8 cellular contexts compared by ENCODE assay signal in the genomic region with DNA sequence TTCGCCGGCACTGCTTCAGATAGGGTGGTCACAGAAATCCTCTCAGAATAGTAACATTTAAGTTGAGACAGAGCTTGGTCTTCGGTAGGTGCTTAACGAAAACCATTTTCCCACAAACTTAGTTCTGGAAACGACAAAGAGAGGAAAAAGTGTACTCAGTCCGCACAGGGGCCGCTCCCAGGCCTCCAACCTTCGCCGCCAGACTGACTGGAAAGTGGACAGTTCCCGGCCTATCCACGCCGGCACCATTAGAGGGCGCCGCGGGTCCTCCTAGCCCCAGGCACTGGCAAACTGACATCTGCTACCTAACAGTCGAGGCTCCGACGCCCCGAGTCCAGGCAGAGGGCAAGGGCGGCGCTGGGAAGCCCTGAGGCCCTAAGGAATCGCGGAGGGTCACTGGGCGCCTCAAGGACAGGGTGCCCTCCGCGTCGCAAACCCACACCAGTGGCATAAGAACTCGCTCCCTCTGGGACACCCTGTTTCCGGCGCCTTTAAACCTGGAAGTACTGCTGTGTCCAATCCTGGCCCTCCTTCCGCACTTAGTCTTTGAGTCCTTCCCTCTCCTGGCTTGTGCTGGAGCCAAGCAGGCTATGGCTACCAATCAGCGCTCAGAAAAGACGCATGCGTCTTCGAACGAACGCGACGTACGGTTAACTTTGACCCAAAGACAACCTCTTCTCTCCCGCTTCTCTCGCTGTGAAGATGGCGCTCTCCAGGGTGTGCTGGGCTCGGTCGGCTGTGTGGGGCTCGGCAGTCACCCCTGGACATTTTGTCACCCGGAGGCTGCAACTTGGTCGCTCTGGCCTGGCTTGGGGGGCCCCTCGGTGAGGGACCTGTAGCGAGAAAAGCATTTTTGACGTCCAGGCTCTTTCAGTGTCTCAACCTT. TPM values are rescaled to one million over a fixed set of nuclear protein-coding genes. Genes with fewer than 3 reads are reported as not detected.
DNase-seq lines count a peak whose midpoint lies in the region; ATAC-seq and TF ChIP-seq lines count a peak whose summit lies in the region.

A gene with protein sequence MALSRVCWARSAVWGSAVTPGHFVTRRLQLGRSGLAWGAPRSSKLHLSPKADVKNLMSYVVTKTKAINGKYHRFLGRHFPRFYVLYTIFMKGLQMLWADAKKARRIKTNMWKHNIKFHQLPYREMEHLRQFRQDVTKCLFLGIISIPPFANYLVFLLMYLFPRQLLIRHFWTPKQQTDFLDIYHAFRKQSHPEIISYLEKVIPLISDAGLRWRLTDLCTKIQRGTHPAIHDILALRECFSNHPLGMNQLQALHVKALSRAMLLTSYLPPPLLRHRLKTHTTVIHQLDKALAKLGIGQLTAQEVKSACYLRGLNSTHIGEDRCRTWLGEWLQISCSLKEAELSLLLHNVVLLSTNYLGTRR (plus strand): TSS at position 673 of the 886 bp plus-strand sequence. CDS start 30 bp downstream, at position 703.

- H3K27me3 ChIP-seq in breast epithelium (no peaks in the 10 kb centered on the region), iPS-20b (ENCODE audit: insufficient read depth, low read length) (no peaks in the 10 kb centered on the region)

- H3K9me3 ChIP-seq in breast epithelium, result no peaks in the 10 kb centered on the region
- H3K9me3 ChIP-seq in iPS-20b (ENCODE audit: insufficient read depth, low read depth, low read length), result no peaks in the 10 kb centered on the region

- DNase-seq in AG08395 (ENCODE audit: low spot score) (peak; percentile 98), NCI-H2196 treated with DMSO at 0.1 percent for 48 hours (lab: John Stamatoyannopoulos, UW; ENCODE audit: unreplicated experiment) (peak; percentile 97), breast epithelium (ENCODE audit: low spot score in 2 of 2) (peak; percentile 90 to 96)

- H3K4me1 ChIP-seq in breast epithelium, result peaks cover 5 to 8% of the 10 kb centered on the region in 2 donors
- H3K4me1 ChIP-seq in iPS-20b (ENCODE audit: insufficient read depth, low read length), result peaks cover 8% of the 10 kb centered on the region; the same call in 1 of the 2 replicates

- intact Hi-C loops in breast epithelium (cut with DNase I; ENCODE audit: low total_unique reads), result no loop called here

- H3K27ac ChIP-seq in VCaP (peak within 1 kb of the TSS; percentile 90), breast epithelium (peak within 1 kb of the TSS; percentile 95 to 96), iPS-20b (ENCODE audit: low read length) (peak within 1 kb of the TSS; percentile 52), skin epidermis (peak within 1 kb of the TSS; percentile 63 to 96 (median 91))

- peak within 1 kb of the TSS; percentile 87 for H3K9ac ChIP-seq in iPS-20b (ENCODE audit: low read depth, low read length)

- H3K4me3 ChIP-seq in breast epithelium, result peak within 1 kb of the TSS; percentile 69 to 85 (median 73)
- peak within 1 kb of the TSS; percentile 82 for H3K4me3 ChIP-seq in iPS-20b (ENCODE audit: low read length)
- H3K4me3 ChIP-seq in skin epidermis, result peak within 1 kb of the TSS; percentile 57 to 87 (median 71)

- peak; percentile 30 for TF ChIP-seq POLR2A in breast epithelium (IDR thresholded peaks at IDR 0.05)

- H3K36me3 ChIP-seq in breast epithelium, result no peaks in the 10 kb centered on the region
- peaks cover 15% of the 10 kb centered on the region for H3K36me3 ChIP-seq in iPS-20b (ENCODE audit: insufficient read depth, low read depth, low read length)

- ATAC-seq in GM18873 (IDR thresholded peaks at IDR 0.05; ENCODE audit: low FRiP score, unreplicated experiment) (peak; percentile 97), HG03139 (IDR thresholded peaks at IDR 0.05; ENCODE audit: unreplicated experiment) (peak; percentile 96)

- TF ChIP-seq CTCF in VCaP (conservative IDR thresholded peaks at IDR 0.05) (peak; percentile 97), breast epithelium (IDR thresholded peaks at IDR 0.05) (peak; percentile 75 to 94 (median 94))

RNA-seq across cellular contexts. Expression of the gene that starts here (rescaled TPM):
- total RNA-seq in breast epithelium, result 10 to 100 TPM; 63.6 to 92.0 (median 82.1) TPM

Comparison
In these comparisons a context has a peak if more than half of its experiments do, and no peak if none do; other contexts are left out.
1. Peak in every context shown above with its lines: DNase-seq, ATAC-seq, H3K4me3 ChIP-seq and H3K27ac ChIP-seq.